22 cellular contexts compared by ENCODE assay signal in the genomic region with DNA sequence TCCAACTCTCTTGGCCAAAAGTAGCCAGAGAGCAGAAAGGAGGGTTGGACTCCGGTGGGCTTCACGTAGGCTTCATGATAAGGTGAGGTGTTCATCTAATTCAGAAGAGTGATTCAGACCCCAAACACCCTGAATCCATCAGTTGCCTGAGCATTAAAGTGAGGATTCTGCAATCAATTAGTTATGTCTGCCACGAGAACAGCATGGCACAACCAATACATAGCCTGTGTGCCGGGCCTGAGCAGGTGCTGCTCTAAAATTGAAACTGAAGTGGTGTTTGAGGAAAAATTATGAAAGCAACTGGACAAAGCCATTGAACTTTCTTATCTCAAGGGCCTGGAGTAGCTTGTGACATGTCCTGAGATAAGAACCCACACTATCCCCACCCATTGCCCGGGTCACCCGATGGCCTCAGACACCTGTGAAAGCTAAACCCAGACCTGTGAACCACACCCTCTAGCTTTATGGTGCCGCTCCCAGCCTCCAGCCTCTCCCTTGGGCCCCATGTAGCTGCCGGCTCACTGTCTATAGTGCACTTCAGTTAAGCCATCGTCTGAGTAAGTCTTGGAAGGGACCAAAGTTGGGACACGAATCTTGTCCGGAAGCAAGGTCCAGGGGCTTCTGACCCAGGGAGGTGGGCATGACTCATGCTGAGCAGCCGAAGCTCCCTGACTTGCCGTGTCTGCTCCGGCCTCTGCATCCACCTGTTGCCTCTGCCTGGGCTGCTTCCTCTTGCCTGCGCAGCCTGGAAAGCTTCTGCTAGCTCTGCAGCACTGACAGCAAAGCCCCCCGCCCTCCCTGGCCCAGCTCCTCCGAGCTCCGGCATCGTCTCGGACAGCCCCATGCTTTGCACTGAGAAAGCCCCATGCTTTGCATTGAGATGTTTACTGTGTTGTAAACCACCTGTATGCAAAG. TPM values are rescaled to one million over a fixed set of nuclear protein-coding genes. Genes with fewer than 3 reads are reported as not detected.
DNase-seq lines count a peak whose midpoint lies in the region; TF ChIP-seq lines count a peak whose summit lies in the region.
"Had no signal": no experiment of that assay in that cellular context is flagged by ENCODE, and none has a peak within 500 bp of the region (broad histone marks: within the 10 kb centered on the region; RNA-seq: fewer than 3 reads in every experiment).

No MANE protein-coding gene starts in this region.

- H3K27me3 ChIP-seq in Caco-2 (replicated peaks; ENCODE audit: control insufficient read depth, insufficient read depth, low read length) (no peaks in the 10 kb centered on the region), esophagus (ENCODE audit: control insufficient read depth in 1 of 2, insufficient read depth in 2 of 2, low read length in 2 of 2) (no peaks in the 10 kb centered on the region), mucosa of rectum (ENCODE audit: control insufficient read depth in 2 of 2, insufficient read depth in 2 of 2, low read length in 2 of 2) (peaks cover 0 to 2% of the 10 kb centered on the region in 2 donors)
- H3K27me3 ChIP-seq: gastrocnemius medialis, spleen had no signal

- in situ Hi-C loops in ACHN (cut with HindIII; ENCODE audit: low pct_ligation_motif_present, low pct_unique_long_range_greater_than_20kb, low sequenced_read_pairs), result no loop called here

- peak overlapping the region; percentile 62 to 77 for H3K9ac ChIP-seq in mucosa of rectum (ENCODE audit: low read depth in 1 of 2, low read length in 2 of 2)

- no peaks in the 10 kb centered on the region for H3K36me3 Mint-ChIP-seq in Caco-2 (ENCODE audit: insufficient read depth, unreplicated experiment)
- H3K36me3 Mint-ChIP-seq: immature natural killer cell; stimulated activated memory B cell treated with anti-CD40 and anti-IgM and Interleukin-4, amounts not matched to agents 10 μg/mL and 1 μg/mL and 100 μg/mL, for 72 hours had no signal

- POLR2A ChIA-PET in Caco-2 (lab: Charles Lee), result interaction anchor here (0.5 to 1.3 kb wide), 13 partner anchors 10 to 355 kb away, joined by 3 to 17 read pairs (median 4); no protein-coding TSS in a partner anchor

- H3K9me3 ChIP-seq in Caco-2 (no peaks in the 10 kb centered on the region), esophagus (ENCODE audit: control insufficient read depth in 2 of 2, insufficient read depth in 1 of 2, low read depth in 1 of 2, low read length in 1 of 2) (no peaks in the 10 kb centered on the region), mucosa of rectum (ENCODE audit: control insufficient read depth in 2 of 2, low read length in 2 of 2) (no peaks in the 10 kb centered on the region)
- H3K9me3 ChIP-seq: gastrocnemius medialis, spleen had no signal

- H3K36me3 ChIP-seq in Caco-2 (ENCODE audit: control insufficient read depth, insufficient read depth, low read length) (no peaks in the 10 kb centered on the region), esophagus (ENCODE audit: control insufficient read depth in 2 of 2, insufficient read depth in 2 of 2, low read length in 1 of 2) (no peaks in the 10 kb centered on the region), mucosa of rectum (ENCODE audit: control insufficient read depth in 2 of 2, insufficient read depth in 2 of 2, low read length in 2 of 2) (no peaks in the 10 kb centered on the region)
- H3K36me3 ChIP-seq: gastrocnemius medialis, spleen had no signal

- H3K4me1 Mint-ChIP-seq in Caco-2 (ENCODE audit: low read depth, unreplicated experiment), result peaks cover 37% of the 10 kb centered on the region

- DNase-seq in Caco-2, result peak; percentile 98 to 99
- peak; percentile 99 for DNase-seq in NCI-H526 treated with DMSO at 0.1 percent for 48 hours (lab: John Stamatoyannopoulos, UW)
- DNase-seq in activated T-cell treated with anti-CD3 and anti-CD28 coated beads, Interleukin-2, amount 50 U/mL, for 48 hours, result no peak
- DNase-seq in NCI-H226, result no peak
- DNase-seq in putamen (ENCODE audit: low spot score), result no peak
- DNase-seq in ACHN, result no peak
- DNase-seq: activated CD8-positive, alpha-beta T cell treated with anti-CD3 and anti-CD28 coated beads, Interleukin-2, amount 10 ng/mL, durations not matched to agents 7 days and 5 days; amniotic stem cell; COR-L47; gastrocnemius medialis; H9; immature natural killer cell; NCI-H1092 treated with DMSO at 0.1 percent for 48 hours; NCI-H345; PC-3; spleen had no signal

- peak overlapping the region; percentile 48 for H3K27ac Mint-ChIP-seq in Caco-2 (ENCODE audit: unreplicated experiment)
- H3K27ac Mint-ChIP-seq: activated CD8-positive, alpha-beta T cell treated with anti-CD3 and anti-CD28 coated beads, Interleukin-2, amount 10 ng/mL, durations not matched to agents 7 days and 5 days; activated T-helper 2 cell treated with anti-CD3 and anti-CD28 coated beads, Interferon-gamma antibody, Interleukin-2, Interleukin-4, amounts not matched to agents 10 μg/mL and 5 μg/mL and 100 μg/mL, durations not matched to agents 14 hours and 24 hours and 36 hours; H9; stimulated activated memory B cell treated with anti-CD40 and anti-IgM and Interleukin-4, amounts not matched to agents 10 μg/mL and 1 μg/mL and 100 μg/mL, for 72 hours had no signal

- CTCF ChIA-PET in Caco-2 (lab: Charles Lee), result interaction anchor here (0.6 to 1.7 kb wide), 16 partner anchors 9 to 780 kb away, joined by 3 to 15 read pairs (median 4); no protein-coding TSS in a partner anchor

- 67 to 79% methylated on average over 20 of the region's 20 CpGs for WGBS in esophagus, 2 donors

- peak overlapping the region; percentile 65 for H3K4me3 Mint-ChIP-seq in Caco-2 (ENCODE audit: unreplicated experiment)
- H3K4me3 Mint-ChIP-seq: activated CD8-positive, alpha-beta T cell treated with anti-CD3 and anti-CD28 coated beads, Interleukin-2, amount 10 ng/mL, durations not matched to agents 7 days and 5 days; H9; immature natural killer cell; stimulated activated memory B cell treated with anti-CD40 and anti-IgM and Interleukin-4, amounts not matched to agents 10 μg/mL and 1 μg/mL and 100 μg/mL, for 72 hours had no signal

- H3K4me3 ChIP-seq in Caco-2 (ENCODE audit: low read depth, low read length), result peak overlapping the region; percentile 15
- no peak overlapping the region for H3K4me3 ChIP-seq in esophagus (ENCODE audit: low read depth in 1 of 2, low read length in 2 of 2)
- H3K4me3 ChIP-seq in mucosa of rectum (ENCODE audit: low read length in 2 of 2), result peak overlapping the region; percentile 45 to 54
- H3K4me3 ChIP-seq: gastrocnemius medialis, spleen had no signal

- H3K27ac ChIP-seq in esophagus (ENCODE audit: low read depth in 2 of 2, low read length in 1 of 2) (peak overlapping the region; percentile 24 to 38), mucosa of rectum (ENCODE audit: low read depth in 2 of 2, low read length in 2 of 2) (peak overlapping the region; percentile 92 to 95)
- H3K27ac ChIP-seq: gastrocnemius medialis, spleen, VCaP had no signal

- no peak for TF ChIP-seq CTCF in Caco-2 (IDR thresholded peaks at IDR 0.05; ENCODE audit: insufficient read depth in 1 of 2, low read depth in 1 of 2, low read length in 1 of 2, severe bottlenecking in 1 of 2, unreplicated experiment in 1 of 2)

- intact Hi-C loops in Caco-2 (cut with micrococcal nuclease; ENCODE audit: unreplicated experiment), result loop anchor here (1.0 to 5.0 kb wide), 8 partner anchors 14 to 355 kb away; no protein-coding TSS in a partner anchor

- peaks cover 53% of the 10 kb centered on the region for H3K4me1 ChIP-seq in Caco-2
- H3K4me1 ChIP-seq in esophagus (ENCODE audit: control insufficient read depth in 2 of 2, insufficient read depth in 2 of 2, low read length in 1 of 2), result peaks cover 0 to 13% of the 10 kb centered on the region in 2 donors
- peaks cover 38 to 48% of the 10 kb centered on the region in 2 donors for H3K4me1 ChIP-seq in mucosa of rectum (ENCODE audit: control insufficient read depth in 2 of 2, insufficient read depth in 2 of 2, low read length in 2 of 2)
- H3K4me1 ChIP-seq: gastrocnemius medialis had no signal

- peaks cover 5% of the 10 kb centered on the region for H3K9me3 Mint-ChIP-seq in Caco-2 (ENCODE audit: unreplicated experiment)
- H3K9me3 Mint-ChIP-seq: activated T-helper 2 cell treated with anti-CD3 and anti-CD28 coated beads, Interferon-gamma antibody, Interleukin-2, Interleukin-4, amounts not matched to agents 10 μg/mL and 5 μg/mL and 100 μg/mL, durations not matched to agents 14 hours and 24 hours and 36 hours; H9; immature natural killer cell; stimulated activated memory B cell treated with anti-CD40 and anti-IgM and Interleukin-4, amounts not matched to agents 10 μg/mL and 1 μg/mL and 100 μg/mL, for 72 hours had no signal

- no peaks in the 10 kb centered on the region for H3K27me3 Mint-ChIP-seq in Caco-2 (ENCODE audit: insufficient read depth, unreplicated experiment)

- no TSS peak for BruUV-seq in Caco-2 (replicated peaks; lab: Mats Ljungman, UMichigan)

RNA-seq across cellular contexts. Expression of a gene that starts 5.7 kb away (rescaled TPM):
- 0.52 TPM in 1 of 2 replicates, not detected in the other for total RNA-seq in Caco-2 (2022)
- 10 to 100 TPM; 18.3 to 32.2 TPM for polyA plus RNA-seq in esophagus
- total RNA-seq: activated CD8-positive, alpha-beta T cell treated with anti-CD3 and anti-CD28 coated beads, Interleukin-2, amount 10 ng/mL, durations not matched to agents 7 days and 5 days; ureter had no signal
- polyA plus RNA-seq: immature natural killer cell had no signal

Comparison
In these comparisons a context has a peak if more than half of its experiments do, and no peak if none do; other contexts are left out.
1. DNase-seq: peak in Caco-2 (2 of 2) and NCI-H526 treated with DMSO at 0.1 percent for 48 hours (single experiment); none in activated T-cell treated with anti-CD3 and anti-CD28 coated beads, Interleukin-2, amount 50 U/mL, for 48 hours (0 of 2), NCI-H226 (single experiment), putamen (single experiment) and ACHN (single experiment).
2. H3K4me3 ChIP-seq: peak in Caco-2 (single experiment) and mucosa of rectum (2 of 2); none in esophagus (0 of 2).